15 cellular contexts compared by ENCODE assay signal in genomic region chrX:3526749-3527148, GRCh38.
DNase-seq lines count a peak whose midpoint lies in the region; TF ChIP-seq lines count a peak whose summit lies in the region.
"Had no signal": no experiment of that assay in that cellular context is flagged by ENCODE, and none has a peak within 500 bp of the region (broad histone marks: within the 10 kb centered on the region; RNA-seq: fewer than 3 reads in every experiment).

No MANE protein-coding gene starts in this region.

- H3K4me2 ChIP-seq in fibroblast of lung (ENCODE audit: extremely low read depth, insufficient read depth, low read length) (no peak overlapping the region), osteoblast (ENCODE audit: insufficient read depth, low read length) (peak overlapping the region; percentile 53)
- H3K4me2 ChIP-seq: A549 had no signal

- H4K20me1 ChIP-seq in fibroblast of lung (ENCODE audit: control insufficient read depth, extremely low read depth, insufficient read depth, low read length) (no peaks in the 10 kb centered on the region), osteoblast (ENCODE audit: insufficient read depth, low read length) (no peaks in the 10 kb centered on the region)

- DNase-seq in EH (ENCODE audit: low read depth) (peak; percentile 76), RPMI7951 (ENCODE audit: low read depth) (peak; percentile 64), fibroblast of lung (ENCODE audit: low read depth in 2 of 2) (peak in 1 of 2 donors; percentile 77), osteoblast (ENCODE audit: insufficient read length, low spot score, missing footprints) (no peak), GM03348 (ENCODE audit: low spot score) (no peak), left ventricle myocardium inferior (no peak), NCI-H187 (lab: John Stamatoyannopoulos, UW) (no peak)
- DNase-seq in stimulated activated CD4-positive, alpha-beta T cell treated with anti-CD3 and anti-CD28 coated beads, Interleukin-12 subunit alpha, Interleukin-12 subunit beta, amount 100 ng/mL, for 4 hours, result no peak
- DNase-seq: AML-193, DMS 273 treated with DMSO at 0.1 percent for 48 hours, NCI-H187 treated with DMSO at 0.1 percent for 48 hours, NCI-H526 treated with DMSO at 0.1 percent for 48 hours, RPMI8226, SIG-M5 had no signal

- H3K9me3 ChIP-seq in fibroblast of lung (ENCODE audit: control insufficient read depth, insufficient read depth, low read depth, low read length) (no peaks in the 10 kb centered on the region), osteoblast (ENCODE audit: low read depth, low read length) (no peaks in the 10 kb centered on the region), left ventricle myocardium inferior (replicated peaks) (no peaks in the 10 kb centered on the region)
- H3K9me3 ChIP-seq: A549 had no signal

- H3K36me3 ChIP-seq in fibroblast of lung (ENCODE audit: control insufficient read depth, insufficient read depth, low read length) (no peaks in the 10 kb centered on the region), osteoblast (ENCODE audit: insufficient read depth, low read length) (no peaks in the 10 kb centered on the region), left ventricle myocardium inferior (no peaks in the 10 kb centered on the region)

- H3K79me2 ChIP-seq in fibroblast of lung (ENCODE audit: control insufficient read depth, insufficient read depth, low read length), result no peaks in the 10 kb centered on the region
- H3K79me2 ChIP-seq in osteoblast (ENCODE audit: insufficient read depth, low read length), result no peaks in the 10 kb centered on the region

- H3K9ac ChIP-seq in fibroblast of lung (ENCODE audit: insufficient read depth, low read length), result no peak overlapping the region

- no peak for TF ChIP-seq CTCF in fibroblast of lung (conservative IDR thresholded peaks at IDR 0.05 in 1 of 2, IDR thresholded peaks at IDR 0.05 in 1 of 2; ENCODE audit: low read depth in 1 of 2, low read length in 2 of 2)
- TF ChIP-seq CTCF in osteoblast (IDR thresholded peaks at IDR 0.05; ENCODE audit: extremely low read depth, low read depth, low read length), result no peak
- no peak for TF ChIP-seq CTCF in left ventricle myocardium inferior (IDR thresholded peaks at IDR 0.05; ENCODE audit: borderline replicate concordance)

- H2AFZ ChIP-seq in fibroblast of lung (ENCODE audit: low read length) (no peak overlapping the region), osteoblast (ENCODE audit: low read length) (no peak overlapping the region)

- H3K27ac ChIP-seq in fibroblast of lung (ENCODE audit: insufficient read depth, low read length) (peak overlapping the region; percentile 43), osteoblast (ENCODE audit: low read depth, low read length) (peak overlapping the region; percentile 79), left ventricle myocardium inferior (replicated peaks) (no peak overlapping the region)
- H3K27ac ChIP-seq: A549 had no signal

- intact Hi-C loops in left ventricle myocardium inferior (cut with micrococcal nuclease), result no loop called here

- no peaks in the 10 kb centered on the region for H3K27me3 ChIP-seq in fibroblast of lung (ENCODE audit: control insufficient read depth, insufficient read depth, low read length)
- H3K27me3 ChIP-seq in osteoblast (ENCODE audit: insufficient read depth, low read length), result no peaks in the 10 kb centered on the region
- H3K27me3 ChIP-seq in left ventricle myocardium inferior (ENCODE audit: low read depth), result no peaks in the 10 kb centered on the region

- H3K4me1 ChIP-seq in fibroblast of lung (ENCODE audit: control insufficient read depth, extremely low read depth, insufficient read depth, low read length), result peaks cover 4% of the 10 kb centered on the region
- peaks cover 34% of the 10 kb centered on the region for H3K4me1 ChIP-seq in osteoblast (ENCODE audit: insufficient read depth, low read length)
- no peaks in the 10 kb centered on the region for H3K4me1 ChIP-seq in left ventricle myocardium inferior
- H3K4me1 ChIP-seq: A549 had no signal

- H3K4me3 ChIP-seq in fibroblast of lung (replicated peaks in 1 of 4; ENCODE audit: control extremely low read depth in 1 of 4, insufficient read depth in 1 of 4, low read depth in 3 of 4, low read length in 4 of 4), result no peak overlapping the region
- H3K4me3 ChIP-seq in osteoblast (ENCODE audit: insufficient read depth, low read length), result no peak overlapping the region
- no peak overlapping the region for H3K4me3 ChIP-seq in left ventricle myocardium inferior
- H3K4me3 ChIP-seq: A549 had no signal

Comparison
In these comparisons a context has a peak if more than half of its experiments do, and no peak if none do; other contexts are left out.
1. DNase-seq: peak in EH (single experiment) and RPMI7951 (single experiment); none in osteoblast (single experiment), stimulated activated CD4-positive, alpha-beta T cell treated with anti-CD3 and anti-CD28 coated beads, Interleukin-12 subunit alpha, Interleukin-12 subunit beta, amount 100 ng/mL, for 4 hours (single experiment), GM03348 (single experiment), left ventricle myocardium inferior (single experiment) and NCI-H187 (0 of 2).